1 cellular context compared by ENCODE assay signal in genomic region chr18:54386800-54387495, GRCh38. TPM values are rescaled to one million over a fixed set of nuclear protein-coding genes. Genes with fewer than 3 reads are reported as not detected.
"Had no signal": no experiment of that assay in that cellular context is flagged by ENCODE, and none has a peak within 500 bp of the region (broad histone marks: within the 10 kb centered on the region; RNA-seq: fewer than 3 reads in every experiment).

No MANE protein-coding gene starts in this region.

RNA-seq across cellular contexts. Expression of gene STARD6, which starts 29.3 kb away (rescaled TPM):
- total RNA-seq: LHCN-M2 had no signal
